8 cellular contexts compared by ENCODE assay signal in the genomic region with DNA sequence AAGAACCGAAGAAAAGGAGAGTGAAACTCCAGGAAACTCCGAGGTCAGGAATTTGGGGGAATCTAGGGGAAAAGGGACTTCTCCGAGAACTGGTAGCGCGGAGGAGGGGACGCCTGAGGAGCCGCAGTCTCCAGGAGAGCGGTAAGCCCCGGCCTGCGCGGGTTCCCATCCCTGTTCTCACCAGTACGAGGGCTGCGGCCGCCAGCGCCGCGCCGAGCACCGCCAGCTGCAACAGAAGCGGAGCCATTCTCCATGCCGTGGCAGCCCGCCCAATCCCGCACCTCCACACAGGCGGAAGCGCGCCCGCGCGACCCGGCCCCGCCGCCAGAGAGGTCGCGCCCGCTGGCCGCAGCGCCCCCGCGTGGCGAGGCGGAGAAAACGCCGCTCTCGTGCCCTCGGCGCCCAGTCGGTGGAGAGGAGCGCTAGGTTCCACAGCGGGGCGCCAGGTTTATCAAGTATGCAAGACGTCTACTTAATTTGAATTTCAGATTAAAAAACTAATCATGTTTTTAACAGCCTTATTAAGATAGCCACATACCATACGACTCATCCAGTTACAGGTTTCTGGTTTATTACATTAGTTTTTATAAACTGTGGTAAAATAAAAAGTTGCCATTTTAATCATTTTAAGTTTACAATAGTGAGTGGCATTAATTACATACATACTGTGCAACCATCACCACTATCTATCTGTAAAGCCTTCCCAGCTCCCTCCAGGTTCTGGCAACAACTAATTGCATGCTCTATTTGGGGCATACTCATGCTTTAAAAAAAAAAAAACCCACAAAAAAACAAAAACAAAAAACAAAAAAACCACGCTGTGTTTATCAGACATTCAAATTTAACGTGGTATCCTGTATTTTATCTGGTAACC. TPM values are rescaled to one million over a fixed set of nuclear protein-coding genes. Genes with fewer than 3 reads are reported as not detected.
A peak's percentile ranks its signal among the peaks of the same experiment; 100 is the strongest.
DNase-seq lines count a peak whose midpoint lies in the region; ATAC-seq and TF ChIP-seq lines count a peak whose summit lies in the region.

A gene with protein sequence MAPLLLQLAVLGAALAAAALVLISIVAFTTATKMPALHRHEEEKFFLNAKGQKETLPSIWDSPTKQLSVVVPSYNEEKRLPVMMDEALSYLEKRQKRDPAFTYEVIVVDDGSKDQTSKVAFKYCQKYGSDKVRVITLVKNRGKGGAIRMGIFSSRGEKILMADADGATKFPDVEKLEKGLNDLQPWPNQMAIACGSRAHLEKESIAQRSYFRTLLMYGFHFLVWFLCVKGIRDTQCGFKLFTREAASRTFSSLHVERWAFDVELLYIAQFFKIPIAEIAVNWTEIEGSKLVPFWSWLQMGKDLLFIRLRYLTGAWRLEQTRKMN (minus strand): TSS at position 287 of the 874 bp plus-strand sequence. CDS start 40 bp downstream, at position 247.

- TF ChIP-seq POLR2A in uterus (IDR thresholded peaks at IDR 0.05) = peak; percentile 29 to 62

- peaks cover 6 to 8% of the 10 kb centered on the region in 2 donors for H3K4me1 ChIP-seq in uterus

- no peaks in the 10 kb centered on the region for H3K36me3 ChIP-seq in uterus

- H3K27ac ChIP-seq in angular gyrus (ENCODE audit: low read depth, low read length) (peak within 1 kb of the TSS; percentile 97), uterus (peak within 1 kb of the TSS; percentile 97 to 99)

- TF ChIP-seq CTCF in uterus (IDR thresholded peaks at IDR 0.05) = peak; percentile 75 to 99 (median 96)

- no peaks in the 10 kb centered on the region for H3K9me3 ChIP-seq in uterus

- intact Hi-C loops in left ventricle myocardium superior (cut with micrococcal nuclease) (no loop called here), uterus (cut with DNase I; ENCODE audit: low total_unique reads) (no loop called here)

- peak within 1 kb of the TSS; percentile 62 to 79 for H3K4me3 ChIP-seq in uterus

- DNase-seq in NCI-H1694 treated with DMSO at 0.1 percent for 48 hours (lab: John Stamatoyannopoulos, UW) = peak; percentile 72
- peak; percentile 89 to 96 (median 91) for DNase-seq in T-helper 2 cell
- DNase-seq in left ventricle myocardium superior = peak; percentile 95
- DNase-seq in putamen (ENCODE audit: low spot score) = peak; percentile 93
- peak; percentile 86 to 90 for DNase-seq in uterus

- ATAC-seq in GM18499 (IDR thresholded peaks at IDR 0.05; ENCODE audit: insufficient read depth, unreplicated experiment) (peak; percentile 40), HG02885 (IDR thresholded peaks at IDR 0.05; ENCODE audit: poor library complexity, unreplicated experiment) (peak; percentile 72), left ventricle myocardium superior (peak; percentile 93)

- H3K27me3 ChIP-seq in uterus = no peaks in the 10 kb centered on the region

RNA-seq across cellular contexts. Expression of the gene that starts here (rescaled TPM):
- 7.9 TPM for total RNA-seq in left ventricle myocardium superior
- 10 to 100 TPM; 26.2 to 36.6 (median 29.8) TPM for total RNA-seq in uterus

Comparison
In these comparisons a context has a peak if more than half of its experiments do, and no peak if none do; other contexts are left out.
1. Peak in every context shown above with its lines: DNase-seq, ATAC-seq, H3K4me3 ChIP-seq and H3K27ac ChIP-seq.
2. ATAC-seq: peak in every context shown above with its lines; median percentile 93 in left ventricle myocardium superior; 72 in HG02885; 40 in GM18499.